Comparison of ENCODE assay signal across 8 cellular contexts in the genomic region with DNA sequence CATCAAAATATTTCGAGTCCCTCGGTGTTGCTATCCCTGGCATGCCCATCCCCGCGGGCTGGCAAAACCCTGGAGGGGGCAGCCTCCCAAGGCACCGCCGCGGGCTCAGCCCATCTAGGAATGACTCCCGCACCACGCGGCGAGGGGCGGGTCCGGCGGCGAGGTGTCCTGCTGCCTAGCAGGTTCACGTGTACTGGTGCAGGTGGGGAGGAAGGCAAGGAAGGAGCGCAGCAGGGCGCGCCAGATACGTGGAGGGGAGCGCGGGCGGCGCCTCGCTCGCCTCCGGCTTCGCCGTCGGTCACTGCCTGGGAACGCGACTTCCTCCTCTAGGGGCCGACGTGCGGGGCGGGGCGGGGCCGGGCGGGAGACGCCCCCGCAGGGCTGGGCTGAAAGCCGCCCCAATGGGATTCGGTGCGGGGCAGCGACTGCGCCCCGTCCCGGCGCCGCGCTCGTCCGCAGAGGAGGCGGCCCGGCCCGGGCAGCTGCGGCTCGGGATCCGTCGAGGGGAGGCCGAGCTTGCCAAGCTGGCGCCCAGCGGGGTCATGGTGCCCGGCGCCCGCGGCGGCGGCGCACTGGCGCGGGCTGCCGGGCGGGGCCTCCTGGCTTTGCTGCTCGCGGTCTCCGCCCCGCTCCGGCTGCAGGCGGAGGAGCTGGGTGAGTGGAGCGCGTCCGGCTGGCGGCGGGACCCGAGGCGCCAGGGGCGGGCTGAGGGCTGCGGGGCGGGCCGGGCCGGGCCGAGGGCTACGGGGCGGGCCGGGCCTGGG.
DNase-seq lines count a peak whose midpoint lies in the region; ATAC-seq and TF ChIP-seq lines count a peak whose summit lies in the region.

A gene (plus strand): TSS at position 435 of the 764 bp plus-strand sequence. CDS start 108 bp downstream, at position 543.

- no peaks in the 10 kb centered on the region for H3K36me3 ChIP-seq in BLaER1

- H3K9ac ChIP-seq in BLaER1: peak within 1 kb of the TSS; percentile 5; the same call in 1 of the 2 replicates

- peak within 1 kb of the TSS; percentile 62 for H3K4me3 ChIP-seq in BLaER1
- H3K4me3 ChIP-seq in epithelial cell of esophagus (ENCODE audit: low read length): peak within 1 kb of the TSS; percentile 84

- H3K27me3 ChIP-seq in BLaER1: peaks cover 40% of the 10 kb centered on the region

- no peak within 1 kb of the TSS for H3K27ac ChIP-seq in BLaER1

- peak within 1 kb of the TSS; percentile 64 for H3K27ac Mint-ChIP-seq in stimulated activated effector memory CD8-positive, alpha-beta T cell treated with anti-CD3 and anti-CD28 coated beads, Interleukin-12 subunit alpha, Interleukin-12 subunit beta, amount 100 ng/mL, for 72 hours

- H3K9me3 Mint-ChIP-seq in stimulated activated effector memory CD8-positive, alpha-beta T cell treated with anti-CD3 and anti-CD28 coated beads, Interleukin-12 subunit alpha, Interleukin-12 subunit beta, amount 100 ng/mL, for 72 hours: no peaks in the 10 kb centered on the region

- H4K20me1 ChIP-seq in BLaER1: no peaks in the 10 kb centered on the region

- peaks cover 8% of the 10 kb centered on the region; the same call in 1 of the 2 replicates for H3K4me1 ChIP-seq in BLaER1

- peak; percentile 73 for ATAC-seq in HG03342 (IDR thresholded peaks at IDR 0.05; ENCODE audit: unreplicated experiment)
- ATAC-seq in stimulated activated effector memory CD8-positive, alpha-beta T cell treated with anti-CD3 and anti-CD28 coated beads, Interleukin-12 subunit alpha, Interleukin-12 subunit beta, amount 100 ng/mL, for 72 hours: peak; percentile 90

- peaks cover 19% of the 10 kb centered on the region for H3K4me1 Mint-ChIP-seq in stimulated activated effector memory CD8-positive, alpha-beta T cell treated with anti-CD3 and anti-CD28 coated beads, Interleukin-12 subunit alpha, Interleukin-12 subunit beta, amount 100 ng/mL, for 72 hours

- H3K4me3 Mint-ChIP-seq in stimulated activated effector memory CD8-positive, alpha-beta T cell treated with anti-CD3 and anti-CD28 coated beads, Interleukin-12 subunit alpha, Interleukin-12 subunit beta, amount 100 ng/mL, for 72 hours: peak within 1 kb of the TSS; percentile 82

- no peak for TF ChIP-seq CTCF in epithelial cell of esophagus (IDR thresholded peaks at IDR 0.05; ENCODE audit: insufficient read depth, low read depth, low read length, missing control alignments)

- DNase-seq in GM19238 (ENCODE audit: insufficient read length, low spot score): peak; percentile 77
- DNase-seq in NOMO-1 (lab: John Stamatoyannopoulos, UW; ENCODE audit: unreplicated experiment in 2 of 2): peak; percentile 73 to 86
- peak; percentile 37 for DNase-seq in activated T-cell treated with anti-CD3 and anti-CD28 coated beads for 24 hours (ENCODE audit: low read depth)
- DNase-seq in epithelial cell of esophagus (ENCODE audit: low read depth): peak; percentile 87
- peak; percentile 14 for DNase-seq in middle frontal gyrus (ENCODE audit: extremely low spot score, low spot score)
- DNase-seq in stimulated activated effector memory CD8-positive, alpha-beta T cell treated with anti-CD3 and anti-CD28 coated beads, Interleukin-12 subunit alpha, Interleukin-12 subunit beta, amount 100 ng/mL, for 72 hours (ENCODE audit: low spot score in 2 of 2): peak; percentile 49 to 83

- H3K4me2 ChIP-seq in BLaER1: peak within 1 kb of the TSS; percentile 87

- H3K36me3 Mint-ChIP-seq in stimulated activated effector memory CD8-positive, alpha-beta T cell treated with anti-CD3 and anti-CD28 coated beads, Interleukin-12 subunit alpha, Interleukin-12 subunit beta, amount 100 ng/mL, for 72 hours: no peaks in the 10 kb centered on the region

- peaks cover 8% of the 10 kb centered on the region; the same call in 1 of the 2 replicates for H3K9me3 ChIP-seq in BLaER1

Comparison
In these comparisons a context has a peak if more than half of its experiments do, and no peak if none do; other contexts are left out.
1. DNase-seq: peak in every context shown above with its lines; median percentile 87 in epithelial cell of esophagus; 80 in NOMO-1; 77 in GM19238; 66 in stimulated activated effector memory CD8-positive, alpha-beta T cell treated with anti-CD3 and anti-CD28 coated beads, Interleukin-12 subunit alpha, Interleukin-12 subunit beta, amount 100 ng/mL, for 72 hours; 37 in activated T-cell treated with anti-CD3 and anti-CD28 coated beads for 24 hours; 14 in middle frontal gyrus.